8 cellular contexts compared by ENCODE assay signal in the genomic region with DNA sequence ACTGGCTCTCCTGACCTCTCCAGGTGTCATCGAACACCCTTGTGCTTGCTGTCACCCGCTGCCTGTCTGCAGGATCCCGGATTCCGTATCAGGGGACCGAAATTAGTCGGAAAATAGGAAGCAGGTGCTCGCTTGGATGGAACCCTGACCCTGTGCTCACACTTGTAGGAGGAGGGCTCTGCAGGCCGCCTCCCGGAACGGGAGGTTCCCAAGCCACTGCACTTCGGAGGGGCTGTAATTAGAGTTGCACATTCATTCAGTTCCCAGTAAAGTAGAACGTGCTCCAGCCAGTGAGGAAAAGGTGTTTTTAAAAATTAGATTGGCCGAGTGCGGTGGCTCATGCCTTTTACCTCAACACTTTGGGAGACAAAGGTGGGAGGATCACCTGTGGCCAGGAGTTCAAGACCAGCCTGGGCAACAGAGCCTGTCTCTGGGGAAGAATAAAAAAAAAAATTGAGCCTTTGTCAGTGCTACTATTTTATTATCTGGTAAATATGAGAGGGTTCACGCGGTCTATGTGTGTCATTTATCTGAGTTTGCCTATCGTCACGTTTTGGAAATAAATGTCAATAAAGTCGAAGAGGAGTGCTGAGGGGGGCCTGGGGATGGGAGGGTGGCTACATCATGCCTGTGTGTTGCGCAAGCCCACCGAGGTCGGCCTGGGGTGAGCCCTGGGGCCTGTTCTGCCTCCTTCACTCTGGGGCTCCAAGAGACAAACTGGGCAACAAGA. TPM values are rescaled to one million over a fixed set of nuclear protein-coding genes. Genes with fewer than 3 reads are reported as not detected.
A peak's percentile ranks its signal among the peaks of the same experiment; 100 is the strongest.
DNase-seq lines count a peak whose midpoint lies in the region; ATAC-seq, FAIRE-seq and TF ChIP-seq lines count a peak whose summit lies in the region.

No MANE protein-coding gene starts in this region.

- peak overlapping the region; percentile 97 for H3K27ac Mint-ChIP-seq in T-helper 2 cell treated with Interferon-gamma antibody and Interleukin-4, amounts not matched to agents 5 μg/mL and 100 μg/mL, for 36 hours

- no peak for TF ChIP-seq CTCF in GM13976 (IDR thresholded peaks at IDR 0.05; ENCODE audit: borderline replicate concordance, control extremely low read depth, extremely low read depth, insufficient read depth, missing control alignments)
- TF ChIP-seq CTCF in bronchial epithelial cell (IDR thresholded peaks at IDR 0.05; ENCODE audit: insufficient read depth, low read length, severe bottlenecking): no peak
- no peak for TF ChIP-seq CTCF in liver (IDR thresholded peaks at IDR 0.05; ENCODE audit: low read depth, low read length, missing input control)

- peaks cover 2 to 9% (median 9%) of the 10 kb centered on the region in 4 donors for H3K4me1 ChIP-seq in liver (ENCODE audit: control insufficient read depth in 4 of 4, insufficient read depth in 4 of 4, low read length in 3 of 4)

- H3K36me3 ChIP-seq in bronchial epithelial cell (ENCODE audit: control insufficient read depth, insufficient read depth, low read length): peaks cover 3% of the 10 kb centered on the region
- no peaks in the 10 kb centered on the region for H3K36me3 ChIP-seq in liver (ENCODE audit: control insufficient read depth in 4 of 4, insufficient read depth in 3 of 4, low read depth in 1 of 4, low read length in 3 of 4)

- peak overlapping the region; percentile 98 for H3K4me3 Mint-ChIP-seq in T-helper 2 cell treated with Interferon-gamma antibody and Interleukin-4, amounts not matched to agents 5 μg/mL and 100 μg/mL, for 36 hours

- H3K9me3 ChIP-seq in liver (ENCODE audit: control insufficient read depth in 4 of 4, low read length in 3 of 4): no peaks in the 10 kb centered on the region

- 16% methylated on average over 22 of the region's 22 CpGs for WGBS in liver

- peaks cover 16% of the 10 kb centered on the region for H3K4me1 Mint-ChIP-seq in T-helper 2 cell treated with Interferon-gamma antibody and Interleukin-4, amounts not matched to agents 5 μg/mL and 100 μg/mL, for 36 hours (ENCODE audit: low read depth)

- peak overlapping the region; percentile 87 to 98 for H3K27ac ChIP-seq in liver (ENCODE audit: low read depth in 1 of 2, low read length in 2 of 2)

- H3K9ac ChIP-seq in liver (ENCODE audit: low read depth in 1 of 2, low read length in 2 of 2): peak overlapping the region; percentile 24 to 65

- TF ChIP-seq RAD21 in liver (IDR thresholded peaks at IDR 0.05): peak in 1 of 2 donors; percentile 56

- peak overlapping the region; percentile 96 for H3K4me3 ChIP-seq in bronchial epithelial cell (ENCODE audit: low read depth, low read length)
- H3K4me3 ChIP-seq in liver (ENCODE audit: low read depth in 1 of 3, low read length in 3 of 3): peak overlapping the region; percentile 79 to 95 (median 92)

- DNase-seq in GM13976 (ENCODE audit: low spot score) (peak; percentile 78), NCI-H187 treated with DMSO at 0.1 percent for 48 hours (lab: John Stamatoyannopoulos, UW) (peak; percentile 13), bronchial epithelial cell (ENCODE audit: low read depth) (peak; percentile 56), H4 (ENCODE audit: low spot score) (no peak)
- peak; percentile 69 for DNase-seq in T-helper 2 cell treated with Interferon-gamma antibody and Interleukin-4, amounts not matched to agents 5 μg/mL and 100 μg/mL, for 36 hours (ENCODE audit: low spot score)
- peak; percentile 78 for DNase-seq in stimulated activated CD4-positive, alpha-beta T cell treated with anti-CD3 and anti-CD28 coated beads, Interleukin-4, amount 100 ng/mL, for 24 hours

- H3K36me3 Mint-ChIP-seq in T-helper 2 cell treated with Interferon-gamma antibody and Interleukin-4, amounts not matched to agents 5 μg/mL and 100 μg/mL, for 36 hours (ENCODE audit: low read depth): peaks cover 14% of the 10 kb centered on the region

- no peak for FAIRE-seq in bronchial epithelial cell (lab: Jason Lieb, UNC)

- no peaks in the 10 kb centered on the region for H3K27me3 Mint-ChIP-seq in T-helper 2 cell treated with Interferon-gamma antibody and Interleukin-4, amounts not matched to agents 5 μg/mL and 100 μg/mL, for 36 hours (ENCODE audit: low read depth)

- no peaks in the 10 kb centered on the region for H3K27me3 ChIP-seq in bronchial epithelial cell (ENCODE audit: control insufficient read depth, insufficient read depth, low read length)
- no peaks in the 10 kb centered on the region for H3K27me3 ChIP-seq in liver (ENCODE audit: control insufficient read depth in 4 of 4, insufficient read depth in 4 of 4, low read length in 3 of 4)

- in situ Hi-C loops in GM13976 (cut with MboI; ENCODE audit: low sequenced_read_pairs, unreplicated experiment): no loop called here

- ATAC-seq in GM19455 (IDR thresholded peaks at IDR 0.05; ENCODE audit: unreplicated experiment): no peak

- H3K9me3 Mint-ChIP-seq in T-helper 2 cell treated with Interferon-gamma antibody and Interleukin-4, amounts not matched to agents 5 μg/mL and 100 μg/mL, for 36 hours: no peaks in the 10 kb centered on the region

TF ChIP-seq in liver, 16 proteins besides CTCF, POLR2A, EP300 and RAD21 (continues in another document):
- TF ChIP-seq MAX (IDR thresholded peaks at IDR 0.05) (peak; percentile 84), RXRA (IDR thresholded peaks at IDR 0.05) (peak in 1 of 2 donors; percentile 47), FOXA2 (IDR thresholded peaks at IDR 0.05) (no peak), HNF4G (IDR thresholded peaks at IDR 0.05) (no peak), GABPA (IDR thresholded peaks at IDR 0.05 in 1 of 2, conservative IDR thresholded peaks at IDR 0.05 in 1 of 2) (peak; percentile 63 to 83), NR2F2 (IDR thresholded peaks at IDR 0.05) (peak; percentile 12), HNF4A (conservative IDR thresholded peaks at IDR 0.05) (peak; percentile 39 to 62), JUND (IDR thresholded peaks at IDR 0.05) (no peak), ATF3 (IDR thresholded peaks at IDR 0.05) (peak; percentile 18), EGR1 (IDR thresholded peaks at IDR 0.05; ENCODE audit: low read depth in 2 of 2) (no peak), SP1 (IDR thresholded peaks at IDR 0.05) (peak; percentile 77)
- TF ChIP-seq, protein P1, sequence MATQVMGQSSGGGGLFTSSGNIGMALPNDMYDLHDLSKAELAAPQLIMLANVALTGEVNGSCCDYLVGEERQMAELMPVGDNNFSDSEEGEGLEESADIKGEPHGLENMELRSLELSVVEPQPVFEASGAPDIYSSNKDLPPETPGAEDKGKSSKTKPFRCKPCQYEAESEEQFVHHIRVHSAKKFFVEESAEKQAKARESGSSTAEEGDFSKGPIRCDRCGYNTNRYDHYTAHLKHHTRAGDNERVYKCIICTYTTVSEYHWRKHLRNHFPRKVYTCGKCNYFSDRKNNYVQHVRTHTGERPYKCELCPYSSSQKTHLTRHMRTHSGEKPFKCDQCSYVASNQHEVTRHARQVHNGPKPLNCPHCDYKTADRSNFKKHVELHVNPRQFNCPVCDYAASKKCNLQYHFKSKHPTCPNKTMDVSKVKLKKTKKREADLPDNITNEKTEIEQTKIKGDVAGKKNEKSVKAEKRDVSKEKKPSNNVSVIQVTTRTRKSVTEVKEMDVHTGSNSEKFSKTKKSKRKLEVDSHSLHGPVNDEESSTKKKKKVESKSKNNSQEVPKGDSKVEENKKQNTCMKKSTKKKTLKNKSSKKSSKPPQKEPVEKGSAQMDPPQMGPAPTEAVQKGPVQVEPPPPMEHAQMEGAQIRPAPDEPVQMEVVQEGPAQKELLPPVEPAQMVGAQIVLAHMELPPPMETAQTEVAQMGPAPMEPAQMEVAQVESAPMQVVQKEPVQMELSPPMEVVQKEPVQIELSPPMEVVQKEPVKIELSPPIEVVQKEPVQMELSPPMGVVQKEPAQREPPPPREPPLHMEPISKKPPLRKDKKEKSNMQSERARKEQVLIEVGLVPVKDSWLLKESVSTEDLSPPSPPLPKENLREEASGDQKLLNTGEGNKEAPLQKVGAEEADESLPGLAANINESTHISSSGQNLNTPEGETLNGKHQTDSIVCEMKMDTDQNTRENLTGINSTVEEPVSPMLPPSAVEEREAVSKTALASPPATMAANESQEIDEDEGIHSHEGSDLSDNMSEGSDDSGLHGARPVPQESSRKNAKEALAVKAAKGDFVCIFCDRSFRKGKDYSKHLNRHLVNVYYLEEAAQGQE (IDR thresholded peaks at IDR 0.05): peak; percentile 57
- TF ChIP-seq, protein P2, sequence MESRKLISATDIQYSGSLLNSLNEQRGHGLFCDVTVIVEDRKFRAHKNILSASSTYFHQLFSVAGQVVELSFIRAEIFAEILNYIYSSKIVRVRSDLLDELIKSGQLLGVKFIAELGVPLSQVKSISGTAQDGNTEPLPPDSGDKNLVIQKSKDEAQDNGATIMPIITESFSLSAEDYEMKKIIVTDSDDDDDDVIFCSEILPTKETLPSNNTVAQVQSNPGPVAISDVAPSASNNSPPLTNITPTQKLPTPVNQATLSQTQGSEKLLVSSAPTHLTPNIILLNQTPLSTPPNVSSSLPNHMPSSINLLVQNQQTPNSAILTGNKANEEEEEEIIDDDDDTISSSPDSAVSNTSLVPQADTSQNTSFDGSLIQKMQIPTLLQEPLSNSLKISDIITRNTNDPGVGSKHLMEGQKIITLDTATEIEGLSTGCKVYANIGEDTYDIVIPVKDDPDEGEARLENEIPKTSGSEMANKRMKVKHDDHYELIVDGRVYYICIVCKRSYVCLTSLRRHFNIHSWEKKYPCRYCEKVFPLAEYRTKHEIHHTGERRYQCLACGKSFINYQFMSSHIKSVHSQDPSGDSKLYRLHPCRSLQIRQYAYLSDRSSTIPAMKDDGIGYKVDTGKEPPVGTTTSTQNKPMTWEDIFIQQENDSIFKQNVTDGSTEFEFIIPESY (IDR thresholded peaks at IDR 0.05): no peak

RNA-seq across cellular contexts. Expression of gene GMEB2, which starts 1.5 kb away (rescaled TPM):
- 13.2 and 13.8 TPM in 2 replicates for total RNA-seq in bronchial epithelial cell
- total RNA-seq in liver: 1 to 10 TPM; 6.6 to 8.6 TPM
- polyA plus RNA-seq in liver: 1 to 10 TPM; 1.3 to 4.0 TPM
- 5.5 and 6.0 TPM in 2 replicates for total RNA-seq in H4 (2014; rRNA removed; shearing (Covaris generic))

RNA-seq across cellular contexts. Expression of gene STMN3, which starts 24.8 kb away (rescaled TPM):
- 0.26 TPM in 1 of 2 replicates, not detected in the other for total RNA-seq in bronchial epithelial cell
- 1 to 10 TPM in 1 of 2 donors, under 1 TPM in 1; 0.67 to 2.9 TPM for total RNA-seq in liver
- polyA plus RNA-seq in liver: 1 to 10 TPM in 1 of 2 donors, under 1 TPM in 1; 0.42 to 1.2 TPM
- 9.4 and 18.9 TPM in 2 replicates for total RNA-seq in H4 (2014; rRNA removed; shearing (Covaris generic))

RNA-seq across cellular contexts. Expression of gene RTEL1, which starts 29.7 kb away (rescaled TPM):
- 4.5 and 5.8 TPM in 2 replicates for total RNA-seq in bronchial epithelial cell
- total RNA-seq in liver: 10 to 100 TPM; 10.4 to 16.9 TPM
- polyA plus RNA-seq in liver: 1 to 10 TPM; 3.7 to 4.3 TPM
- total RNA-seq in H4 (2014; rRNA removed; shearing (Covaris generic)): 8.6 and 11.6 TPM in 2 replicates

RNA-seq across cellular contexts. Expression of gene HELZ2, which starts 54.4 kb away (rescaled TPM):
- 13.7 and 30.6 TPM in 2 replicates for total RNA-seq in bronchial epithelial cell
- 10 to 100 TPM; 21.3 to 26.6 TPM for total RNA-seq in liver
- polyA plus RNA-seq in liver: 1 to 10 TPM; 3.7 to 9.6 TPM
- 12.3 and 23.2 TPM in 2 replicates for total RNA-seq in H4 (2014; rRNA removed; shearing (Covaris generic))
